In the genomic region with DNA sequence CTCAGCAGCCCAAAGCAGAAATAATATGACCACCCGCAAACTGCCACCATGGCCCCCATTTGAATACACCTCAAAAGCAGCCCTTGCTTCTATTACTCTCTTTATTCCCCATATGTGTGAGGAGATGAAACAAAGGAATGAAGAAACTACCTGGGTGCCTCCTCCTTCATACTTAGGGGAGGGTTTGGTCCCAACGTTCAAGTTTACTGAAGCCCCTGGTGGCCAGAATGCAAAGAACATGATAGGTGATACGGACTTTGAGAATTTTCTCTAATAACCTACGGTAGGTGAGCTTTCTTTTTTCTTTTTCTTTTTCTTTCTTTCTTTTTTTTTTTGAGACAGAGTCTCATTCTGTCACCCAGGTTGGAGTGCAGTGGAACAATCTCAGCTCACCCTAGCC, we compare ENCODE assay signal across 13 cellular contexts.
DNase-seq lines count a peak whose midpoint lies in the region; ATAC-seq and TF ChIP-seq lines count a peak whose summit lies in the region.
"Had no signal": no experiment of that assay in that cellular context is flagged by ENCODE, and none has a peak within 500 bp of the region (broad histone marks: within the 10 kb centered on the region; RNA-seq: fewer than 3 reads in every experiment).

No MANE protein-coding gene starts in this region.

- H3K4me1 Mint-ChIP-seq in GM23338: peaks cover 18% of the 10 kb centered on the region

- ATAC-seq in GM23338 (peak; percentile 93), HG02759 (IDR thresholded peaks at IDR 0.05; ENCODE audit: unreplicated experiment) (no peak), HG03520 (IDR thresholded peaks at IDR 0.05; ENCODE audit: unreplicated experiment) (no peak)
- ATAC-seq: left cardiac atrium had no signal

- H3K9me2 ChIP-seq in GM23338 (ENCODE audit: insufficient read depth): no peaks in the 10 kb centered on the region; the same call in 1 of the 2 replicates
- 0 out of 2 replicates have a peak, but pooled peaks cover 3% of the 10 kb centered on the region for H3K9me2 ChIP-seq in SU-DHL-6 (replicated peaks; ENCODE audit: insufficient read depth, low read length)

- H3K4me2 ChIP-seq in GM23338 (no peak overlapping the region), SU-DHL-6 (ENCODE audit: low read depth, low read length, poor library complexity, severe bottlenecking) (no peak overlapping the region)

- H3K27ac ChIP-seq in GM23338 (ENCODE audit: low read depth) (no peak overlapping the region), SU-DHL-6 (ENCODE audit: low read depth, low read length) (no peak overlapping the region)
- H3K27ac ChIP-seq: vagina had no signal

- H3F3A ChIP-seq in GM23338 (replicated peaks; ENCODE audit: low read depth): no peaks in the 10 kb centered on the region
- H3F3A ChIP-seq in SU-DHL-6 (ENCODE audit: insufficient read depth): no peaks in the 10 kb centered on the region

- H3K9me3 ChIP-seq in BE2C: no peaks in the 10 kb centered on the region
- H3K9me3 ChIP-seq in SU-DHL-6 (ENCODE audit: insufficient read depth, low read length): no peaks in the 10 kb centered on the region; the same call in 1 of the 2 replicates
- H3K9me3 ChIP-seq: vagina had no signal

- DNase-seq in BE2C: peak; percentile 3
- peak; percentile 89 for DNase-seq in GM23338 (ENCODE audit: low spot score)
- DNase-seq in iPS-NIHi7 (ENCODE audit: extremely low spot score): peak; percentile 71
- no peak for DNase-seq in GM19240 (ENCODE audit: insufficient read length, low spot score)
- no peak for DNase-seq in NCI-H526 treated with DMSO at 0.1 percent for 48 hours (lab: John Stamatoyannopoulos, UW)
- DNase-seq: activated CD4-positive, CD25-positive, alpha-beta regulatory T cell; left cardiac atrium; NCI-H2081 treated with DMSO at 0.1 percent for 48 hours; Right ventricle myocardium superior had no signal

- H3K4me1 ChIP-seq in BE2C (no peaks in the 10 kb centered on the region), GM23338 (ENCODE audit: insufficient read depth) (no peaks in the 10 kb centered on the region)
- H3K4me1 ChIP-seq: vagina had no signal

- peaks cover 9% of the 10 kb centered on the region; the same call in 2 of the 3 replicates for H3K9me3 Mint-ChIP-seq in GM23338

- no peak overlapping the region for H3K4me3 ChIP-seq in BE2C (ENCODE audit: low read depth, low read length)
- H3K4me3 ChIP-seq in GM23338: no peak overlapping the region
- no peak overlapping the region for H3K4me3 ChIP-seq in SU-DHL-6 (ENCODE audit: insufficient read depth, low read length, poor library complexity, severe bottlenecking)
- H3K4me3 ChIP-seq: vagina had no signal

- no peaks in the 10 kb centered on the region for H3K79me2 ChIP-seq in GM23338 (replicated peaks; ENCODE audit: insufficient read depth)
- H3K79me2 ChIP-seq in SU-DHL-6 (ENCODE audit: insufficient read depth, low read length): no peaks in the 10 kb centered on the region

- no peak overlapping the region for H3K4me3 Mint-ChIP-seq in GM23338

- H3K27me3 Mint-ChIP-seq in GM23338 (ENCODE audit: insufficient read depth, low read depth, poor library complexity): no peaks in the 10 kb centered on the region

- H3K9ac ChIP-seq in SU-DHL-6 (ENCODE audit: low read length): no peak overlapping the region

- no peaks in the 10 kb centered on the region for H3K27me3 ChIP-seq in BE2C
- no peaks in the 10 kb centered on the region for H3K27me3 ChIP-seq in GM23338 (ENCODE audit: insufficient read depth)
- no peaks in the 10 kb centered on the region for H3K27me3 ChIP-seq in SU-DHL-6 (ENCODE audit: low read length)
- H3K27me3 ChIP-seq: vagina had no signal

- H3K27ac Mint-ChIP-seq in GM23338: no peak overlapping the region

- no peaks in the 10 kb centered on the region for H4K20me1 ChIP-seq in GM23338 (replicated peaks; ENCODE audit: insufficient read depth)
- no peaks in the 10 kb centered on the region for H4K20me1 ChIP-seq in SU-DHL-6 (ENCODE audit: low read depth, low read length)

- TF ChIP-seq CTCF in BE2C (IDR thresholded peaks at IDR 0.05; ENCODE audit: low read depth, low read length) (peak; percentile 25; the same call in 1 of the 2 replicates), GM23338 (conservative IDR thresholded peaks at IDR 0.05; ENCODE audit: low read depth in 2 of 2) (peak; percentile 64 to 77), SU-DHL-6 (IDR thresholded peaks at IDR 0.05; ENCODE audit: insufficient read depth, low read length, poor library complexity, severe bottlenecking) (peak; percentile 24)

- H3K36me3 Mint-ChIP-seq in GM23338 (ENCODE audit: low read depth): peaks cover 2% of the 10 kb centered on the region; the same call in 1 of the 3 replicates

- H3K36me3 ChIP-seq in BE2C (no peaks in the 10 kb centered on the region), GM23338 (ENCODE audit: insufficient read depth) (no peaks in the 10 kb centered on the region), SU-DHL-6 (ENCODE audit: low read length) (no peaks in the 10 kb centered on the region)
- H3K36me3 ChIP-seq: vagina had no signal

- H2AFZ ChIP-seq in GM23338 (peak overlapping the region; percentile 38), SU-DHL-6 (ENCODE audit: low read depth, low read length, severe bottlenecking) (no peak overlapping the region)

TF ChIP-seq in GM23338, 12 proteins besides CTCF, POLR2A, EP300 and RAD21 (continues in another document):
- TF ChIP-seq ZNF331 (CRISPR knock-in tag; IDR thresholded peaks at IDR 0.05; ENCODE audit: low read depth) (no peak), EZH2 (IDR thresholded peaks at IDR 0.05; ENCODE audit: low read depth, unreplicated experiment) (no peak), ZNF114 (CRISPR knock-in tag; IDR thresholded peaks at IDR 0.05) (no peak), EZH2phosphoT487 (IDR thresholded peaks at IDR 0.05; ENCODE audit: unreplicated experiment) (no peak), NANOG (IDR thresholded peaks at IDR 0.05; ENCODE audit: borderline replicate concordance) (no peak), POLR2AphosphoS5 (IDR thresholded peaks at IDR 0.05; ENCODE audit: low read depth) (no peak), STAT1 (IDR thresholded peaks at IDR 0.05; ENCODE audit: unreplicated experiment) (no peak)
- TF ChIP-seq, protein P1, sequence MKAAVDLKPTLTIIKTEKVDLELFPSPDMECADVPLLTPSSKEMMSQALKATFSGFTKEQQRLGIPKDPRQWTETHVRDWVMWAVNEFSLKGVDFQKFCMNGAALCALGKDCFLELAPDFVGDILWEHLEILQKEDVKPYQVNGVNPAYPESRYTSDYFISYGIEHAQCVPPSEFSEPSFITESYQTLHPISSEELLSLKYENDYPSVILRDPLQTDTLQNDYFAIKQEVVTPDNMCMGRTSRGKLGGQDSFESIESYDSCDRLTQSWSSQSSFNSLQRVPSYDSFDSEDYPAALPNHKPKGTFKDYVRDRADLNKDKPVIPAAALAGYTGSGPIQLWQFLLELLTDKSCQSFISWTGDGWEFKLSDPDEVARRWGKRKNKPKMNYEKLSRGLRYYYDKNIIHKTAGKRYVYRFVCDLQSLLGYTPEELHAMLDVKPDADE (IDR thresholded peaks at IDR 0.05): no peak
- TF ChIP-seq, protein P2, sequence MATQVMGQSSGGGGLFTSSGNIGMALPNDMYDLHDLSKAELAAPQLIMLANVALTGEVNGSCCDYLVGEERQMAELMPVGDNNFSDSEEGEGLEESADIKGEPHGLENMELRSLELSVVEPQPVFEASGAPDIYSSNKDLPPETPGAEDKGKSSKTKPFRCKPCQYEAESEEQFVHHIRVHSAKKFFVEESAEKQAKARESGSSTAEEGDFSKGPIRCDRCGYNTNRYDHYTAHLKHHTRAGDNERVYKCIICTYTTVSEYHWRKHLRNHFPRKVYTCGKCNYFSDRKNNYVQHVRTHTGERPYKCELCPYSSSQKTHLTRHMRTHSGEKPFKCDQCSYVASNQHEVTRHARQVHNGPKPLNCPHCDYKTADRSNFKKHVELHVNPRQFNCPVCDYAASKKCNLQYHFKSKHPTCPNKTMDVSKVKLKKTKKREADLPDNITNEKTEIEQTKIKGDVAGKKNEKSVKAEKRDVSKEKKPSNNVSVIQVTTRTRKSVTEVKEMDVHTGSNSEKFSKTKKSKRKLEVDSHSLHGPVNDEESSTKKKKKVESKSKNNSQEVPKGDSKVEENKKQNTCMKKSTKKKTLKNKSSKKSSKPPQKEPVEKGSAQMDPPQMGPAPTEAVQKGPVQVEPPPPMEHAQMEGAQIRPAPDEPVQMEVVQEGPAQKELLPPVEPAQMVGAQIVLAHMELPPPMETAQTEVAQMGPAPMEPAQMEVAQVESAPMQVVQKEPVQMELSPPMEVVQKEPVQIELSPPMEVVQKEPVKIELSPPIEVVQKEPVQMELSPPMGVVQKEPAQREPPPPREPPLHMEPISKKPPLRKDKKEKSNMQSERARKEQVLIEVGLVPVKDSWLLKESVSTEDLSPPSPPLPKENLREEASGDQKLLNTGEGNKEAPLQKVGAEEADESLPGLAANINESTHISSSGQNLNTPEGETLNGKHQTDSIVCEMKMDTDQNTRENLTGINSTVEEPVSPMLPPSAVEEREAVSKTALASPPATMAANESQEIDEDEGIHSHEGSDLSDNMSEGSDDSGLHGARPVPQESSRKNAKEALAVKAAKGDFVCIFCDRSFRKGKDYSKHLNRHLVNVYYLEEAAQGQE (IDR thresholded peaks at IDR 0.05; ENCODE audit: unreplicated experiment): no peak

Comparison
In these comparisons a context has a peak if more than half of its experiments do, and no peak if none do; other contexts are left out.
1. DNase-seq: peak in BE2C (single experiment), GM23338 (single experiment) and iPS-NIHi7 (single experiment); none in GM19240 (single experiment) and NCI-H526 treated with DMSO at 0.1 percent for 48 hours (single experiment).
2. Peak in every context shown above with its lines, with median percentiles within 50 percentile points of each other: CTCF ChIP-seq.